20 cellular contexts compared by ENCODE assay signal in genomic region chr16:81560979-81561657, GRCh38.
DNase-seq lines count a peak whose midpoint lies in the region; ATAC-seq lines count a peak whose summit lies in the region.
"Had no signal": no experiment of that assay in that cellular context is flagged by ENCODE, and none has a peak within 500 bp of the region (broad histone marks: within the 10 kb centered on the region; RNA-seq: fewer than 3 reads in every experiment).

No MANE protein-coding gene starts in this region.

- no peaks in the 10 kb centered on the region for H3K27me3 ChIP-seq in CD8-positive, alpha-beta memory T cell (ENCODE audit: insufficient read depth, low read length, poor library complexity, severe bottlenecking)
- H3K27me3 ChIP-seq: heart right ventricle, SJCRH30 had no signal

- no peak for DNase-seq in CD8-positive, alpha-beta memory T cell
- DNase-seq in NCI-H226 (peak; percentile 34), memory B cell (ENCODE audit: low spot score in 2 of 2) (no peak), DMS114 treated with DMSO at 0.1 percent for 48 hours (lab: John Stamatoyannopoulos, UW; ENCODE audit: unreplicated experiment) (no peak), NCI-H146 treated with DMSO at 0.1 percent for 48 hours (lab: John Stamatoyannopoulos, UW; ENCODE audit: unreplicated experiment) (no peak), NCI-H748 treated with DMSO at 0.1 percent for 48 hours (lab: John Stamatoyannopoulos, UW) (no peak)
- DNase-seq in effector memory CD8-positive, alpha-beta T cell = no peak
- DNase-seq in activated T-cell treated with anti-CD3 and anti-CD28 coated beads, Interleukin-2, amount 50 U/mL, for 24 hours = no peak
- DNase-seq: activated CD8-positive, alpha-beta memory T cell treated with anti-CD3 and anti-CD28 coated beads, Interleukin-2, amount 10 ng/mL, durations not matched to agents 7 days and 5 days; DND-41; erythroblast; heart right ventricle; islet precursor cell; natural killer cell; NCI-H187 treated with DMSO at 0.1 percent for 48 hours; NCI-H446 treated with DMSO at 0.1 percent for 48 hours; SJCRH30; stimulated activated naive CD8-positive, alpha-beta T cell treated with anti-CD3 and anti-CD28 coated beads, Interleukin-15, Interleukin-2, amounts not matched to agents 100 U/mL and 50 U/mL, for 24 hours had no signal

- no peaks in the 10 kb centered on the region for H3K4me1 ChIP-seq in CD8-positive, alpha-beta memory T cell (ENCODE audit: insufficient read depth, low read length)
- H3K4me1 ChIP-seq: SJCRH30 had no signal

- POLR2A ChIA-PET in CD8-positive, alpha-beta memory T cell (lab: Charles Lee) = no interaction called here

- no peaks in the 10 kb centered on the region for H3K36me3 ChIP-seq in CD8-positive, alpha-beta memory T cell (ENCODE audit: insufficient read depth, low read length)
- H3K36me3 ChIP-seq: prostate gland, SJCRH30 had no signal

- H3K36me3 Mint-ChIP-seq in CD8-positive, alpha-beta memory T cell = peaks cover 3 to 13% (median 4%) of the 10 kb centered on the region in 3 donors
- H3K36me3 Mint-ChIP-seq in effector memory CD8-positive, alpha-beta T cell (ENCODE audit: insufficient read depth) = peaks cover 2% of the 10 kb centered on the region
- H3K36me3 Mint-ChIP-seq in memory B cell = peaks cover 12% of the 10 kb centered on the region
- peaks cover 3% of the 10 kb centered on the region for H3K36me3 Mint-ChIP-seq in activated T-cell treated with anti-CD3 and anti-CD28 coated beads, Interleukin-2, amount 50 U/mL, for 24 hours (ENCODE audit: low read depth)
- H3K36me3 Mint-ChIP-seq: activated CD8-positive, alpha-beta memory T cell treated with anti-CD3 and anti-CD28 coated beads, Interleukin-2, amount 10 ng/mL, durations not matched to agents 7 days and 5 days; natural killer cell had no signal

- no peak overlapping the region for H3K4me3 ChIP-seq in CD8-positive, alpha-beta memory T cell (ENCODE audit: low read length)
- H3K4me3 ChIP-seq: heart right ventricle, prostate gland, SJCRH30 had no signal

- no peaks in the 10 kb centered on the region for H3K9me3 Mint-ChIP-seq in CD8-positive, alpha-beta memory T cell
- no peaks in the 10 kb centered on the region for H3K9me3 Mint-ChIP-seq in effector memory CD8-positive, alpha-beta T cell
- H3K9me3 Mint-ChIP-seq in memory B cell = no peaks in the 10 kb centered on the region
- no peaks in the 10 kb centered on the region for H3K9me3 Mint-ChIP-seq in activated T-cell treated with anti-CD3 and anti-CD28 coated beads, Interleukin-2, amount 50 U/mL, for 24 hours
- H3K9me3 Mint-ChIP-seq: natural killer cell; T-helper 2 cell treated with Interferon-gamma antibody and Interleukin-4, amounts not matched to agents 5 μg/mL and 100 μg/mL, for 36 hours had no signal

- H3K27ac ChIP-seq in CD8-positive, alpha-beta memory T cell (ENCODE audit: low read depth, low read length) = no peak overlapping the region
- H3K27ac ChIP-seq: heart right ventricle, prostate gland, SJCRH30 had no signal

- H3K27ac Mint-ChIP-seq in CD8-positive, alpha-beta memory T cell = peak overlapping the region in 5 of 8 donors; percentile 7 to 83 (median 64)
- H3K27ac Mint-ChIP-seq in effector memory CD8-positive, alpha-beta T cell = peak overlapping the region; percentile 44 to 75
- H3K27ac Mint-ChIP-seq in memory B cell = peak overlapping the region; percentile 31
- no peak overlapping the region for H3K27ac Mint-ChIP-seq in activated T-cell treated with anti-CD3 and anti-CD28 coated beads, Interleukin-2, amount 50 U/mL, for 24 hours
- H3K27ac Mint-ChIP-seq: activated CD8-positive, alpha-beta memory T cell treated with anti-CD3 and anti-CD28 coated beads, Interleukin-2, amount 10 ng/mL, durations not matched to agents 7 days and 5 days; T-helper 2 cell treated with Interferon-gamma antibody and Interleukin-4, amounts not matched to agents 5 μg/mL and 100 μg/mL, for 36 hours had no signal

- no peaks in the 10 kb centered on the region for H3K9me3 ChIP-seq in CD8-positive, alpha-beta memory T cell (ENCODE audit: low read length)
- H3K9me3 ChIP-seq: heart right ventricle, prostate gland, SJCRH30 had no signal

- ATAC-seq in effector memory CD8-positive, alpha-beta T cell (replicated peaks) = no peak
- ATAC-seq in memory B cell (ENCODE audit: low read depth) = no peak
- ATAC-seq: activated CD8-positive, alpha-beta memory T cell treated with anti-CD3 and anti-CD28 coated beads, Interleukin-2, amount 10 ng/mL, durations not matched to agents 7 days and 5 days; heart right ventricle; natural killer cell; stimulated activated naive CD8-positive, alpha-beta T cell treated with anti-CD3 and anti-CD28 coated beads, Interleukin-15, Interleukin-2, amounts not matched to agents 100 U/mL and 50 U/mL, for 24 hours had no signal

- CTCF ChIA-PET in CD8-positive, alpha-beta memory T cell (lab: Charles Lee) = no interaction called here

- H3K4me1 Mint-ChIP-seq in CD8-positive, alpha-beta memory T cell = peaks cover 25 to 70% (median 31%) of the 10 kb centered on the region in 3 donors
- H3K4me1 Mint-ChIP-seq in effector memory CD8-positive, alpha-beta T cell (ENCODE audit: low read depth in 2 of 2) = peaks cover 36 to 41% of the 10 kb centered on the region in 2 donors
- peaks cover 25% of the 10 kb centered on the region for H3K4me1 Mint-ChIP-seq in memory B cell
- peaks cover 19% of the 10 kb centered on the region for H3K4me1 Mint-ChIP-seq in activated T-cell treated with anti-CD3 and anti-CD28 coated beads, Interleukin-2, amount 50 U/mL, for 24 hours (ENCODE audit: low read depth)

- no peaks in the 10 kb centered on the region for H3K27me3 Mint-ChIP-seq in CD8-positive, alpha-beta memory T cell
- H3K27me3 Mint-ChIP-seq in effector memory CD8-positive, alpha-beta T cell = no peaks in the 10 kb centered on the region
- no peaks in the 10 kb centered on the region for H3K27me3 Mint-ChIP-seq in memory B cell
- no peaks in the 10 kb centered on the region for H3K27me3 Mint-ChIP-seq in activated T-cell treated with anti-CD3 and anti-CD28 coated beads, Interleukin-2, amount 50 U/mL, for 24 hours
- H3K27me3 Mint-ChIP-seq: activated CD8-positive, alpha-beta memory T cell treated with anti-CD3 and anti-CD28 coated beads, Interleukin-2, amount 10 ng/mL, durations not matched to agents 7 days and 5 days had no signal

- no peak overlapping the region for H3K4me3 Mint-ChIP-seq in CD8-positive, alpha-beta memory T cell
- H3K4me3 Mint-ChIP-seq in effector memory CD8-positive, alpha-beta T cell = no peak overlapping the region
- no peak overlapping the region for H3K4me3 Mint-ChIP-seq in memory B cell
- no peak overlapping the region for H3K4me3 Mint-ChIP-seq in activated T-cell treated with anti-CD3 and anti-CD28 coated beads, Interleukin-2, amount 50 U/mL, for 24 hours
- H3K4me3 Mint-ChIP-seq: activated CD8-positive, alpha-beta memory T cell treated with anti-CD3 and anti-CD28 coated beads, Interleukin-2, amount 10 ng/mL, durations not matched to agents 7 days and 5 days; natural killer cell; T-helper 2 cell treated with Interferon-gamma antibody and Interleukin-4, amounts not matched to agents 5 μg/mL and 100 μg/mL, for 36 hours had no signal
